39 cellular contexts compared by ENCODE assay signal in the genomic region with DNA sequence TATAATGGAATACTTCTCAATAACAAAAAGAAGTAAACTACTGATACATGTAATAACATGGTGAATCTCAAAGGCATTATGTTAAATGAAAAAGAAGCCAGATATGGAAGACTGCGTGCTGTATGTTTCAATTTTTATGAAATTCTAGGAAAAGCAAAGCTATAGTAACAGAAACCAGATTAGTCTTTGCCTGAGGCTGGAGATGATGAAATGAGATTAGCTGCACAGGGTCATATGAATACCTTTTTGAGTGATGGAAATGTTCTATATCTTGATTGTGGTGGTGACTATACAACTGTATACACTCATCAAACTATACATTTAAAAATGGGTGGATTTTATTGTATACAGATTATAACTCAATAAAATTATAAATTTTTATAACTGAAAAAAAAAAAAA.
"Had no signal": no experiment of that assay in that cellular context is flagged by ENCODE, and none has a peak within 500 bp of the region (broad histone marks: within the 10 kb centered on the region; RNA-seq: fewer than 3 reads in every experiment).

No MANE protein-coding gene starts in this region.

- H3K27me3 ChIP-seq: adrenal gland, ascending aorta, body of pancreas, brain microvascular endothelial cell, breast epithelium, cardiac muscle cell had no signal

- FAIRE-seq: astrocyte, bronchial epithelial cell had no signal

- H3K27ac ChIP-seq: adrenal gland, ascending aorta, body of pancreas, brain microvascular endothelial cell, breast epithelium, cardiac muscle cell had no signal

- H3K27ac Mint-ChIP-seq: activated naive CD4-positive, alpha-beta T cell treated with anti-CD3 and anti-CD28 coated beads for 36 hours; activated naive CD4-positive, alpha-beta T cell treated with anti-CD3 and anti-CD28 coated beads, Interleukin-2, amount 10 ng/mL, durations not matched to agents 7 days and 5 days; activated naive CD4-positive, alpha-beta T cell treated with anti-CD3 and anti-CD28 coated beads, Interleukin-2, amount 50 U/mL, for 24 hours; activated naive CD4-positive, alpha-beta T cell treated with anti-CD3 and anti-CD28 coated beads, Interleukin-2, amount 50 U/mL, for 72 hours; activated naive CD8-positive, alpha-beta T cell; activated naive CD8-positive, alpha-beta T cell treated with anti-CD3 and anti-CD28 coated beads for 36 hours; activated naive CD8-positive, alpha-beta T cell treated with anti-CD3 and anti-CD28 coated beads, Interleukin-2, amount 10 ng/mL, durations not matched to agents 7 days and 5 days; activated naive CD8-positive, alpha-beta T cell treated with anti-CD3 and anti-CD28 coated beads, Interleukin-2, amount 50 U/mL, for 24 hours; activated T-cell treated with anti-CD3 and anti-CD28 coated beads, Interleukin-2, amount 50 U/mL, for 24 hours; activated T-cell treated with anti-CD3 and anti-CD28 coated beads, Interleukin-2, amount 50 U/mL, for 72 hours; activated T-helper 1 cell treated with anti-CD3 and anti-CD28 coated beads, Interleukin-12 subunit alpha, Interleukin-12 subunit beta, Interleukin-2, Interleukin-4 antibody, amounts not matched to agents 30 ng/mL and 10 ng/mL and 1 ng/mL, durations not matched to agents 14 hours and 24 hours and 36 hours; activated T-helper 2 cell treated with anti-CD3 and anti-CD28 coated beads, Interferon-gamma antibody, Interleukin-2, Interleukin-4, amounts not matched to agents 10 μg/mL and 5 μg/mL and 100 μg/mL, durations not matched to agents 14 hours and 24 hours and 36 hours; brain had no signal

- H3K4me1 Mint-ChIP-seq: activated naive CD4-positive, alpha-beta T cell treated with anti-CD3 and anti-CD28 coated beads, Interleukin-2, amount 10 ng/mL, durations not matched to agents 7 days and 5 days; activated naive CD4-positive, alpha-beta T cell treated with anti-CD3 and anti-CD28 coated beads, Interleukin-2, amount 50 U/mL, for 24 hours; activated naive CD8-positive, alpha-beta T cell treated with anti-CD3 and anti-CD28 coated beads for 36 hours; activated naive CD8-positive, alpha-beta T cell treated with anti-CD3 and anti-CD28 coated beads, Interleukin-2, amount 10 ng/mL, durations not matched to agents 7 days and 5 days; activated naive CD8-positive, alpha-beta T cell treated with anti-CD3 and anti-CD28 coated beads, Interleukin-2, amount 50 U/mL, for 24 hours; brain; central memory CD8-positive, alpha-beta T cell had no signal

- ATAC-seq: activated naive CD4-positive, alpha-beta T cell treated with anti-CD3 and anti-CD28 coated beads, Interleukin-2, amount 50 U/mL, for 72 hours; activated naive CD8-positive, alpha-beta T cell treated with anti-CD3 and anti-CD28 coated beads, Interleukin-2, amount 50 U/mL, for 24 hours; activated T-cell treated with anti-CD3 and anti-CD28 coated beads, Interleukin-2, amount 50 U/mL, for 4 hours; activated T-cell treated with anti-CD3 and anti-CD28 coated beads, Interleukin-2, amount 50 U/mL, for 72 hours; body of pancreas had no signal

- H3K36me3 ChIP-seq: adrenal gland, ascending aorta, brain microvascular endothelial cell, breast epithelium, cardiac muscle cell had no signal

- H3K4me3 Mint-ChIP-seq: activated naive CD4-positive, alpha-beta T cell treated with anti-CD3 and anti-CD28 coated beads for 36 hours; activated naive CD4-positive, alpha-beta T cell treated with anti-CD3 and anti-CD28 coated beads, Interleukin-2, amount 10 ng/mL, durations not matched to agents 7 days and 5 days; activated naive CD4-positive, alpha-beta T cell treated with anti-CD3 and anti-CD28 coated beads, Interleukin-2, amount 50 U/mL, for 24 hours; activated naive CD8-positive, alpha-beta T cell; activated naive CD8-positive, alpha-beta T cell treated with anti-CD3 and anti-CD28 coated beads for 36 hours; activated naive CD8-positive, alpha-beta T cell treated with anti-CD3 and anti-CD28 coated beads, Interleukin-2, amount 10 ng/mL, durations not matched to agents 7 days and 5 days; activated naive CD8-positive, alpha-beta T cell treated with anti-CD3 and anti-CD28 coated beads, Interleukin-2, amount 50 U/mL, for 24 hours; activated T-cell treated with anti-CD3 and anti-CD28 coated beads, Interleukin-2, amount 50 U/mL, for 24 hours; activated T-cell treated with anti-CD3 and anti-CD28 coated beads, Interleukin-2, amount 50 U/mL, for 4 hours; activated T-cell treated with anti-CD3 and anti-CD28 coated beads, Interleukin-2, amount 50 U/mL, for 72 hours; activated T-helper 1 cell treated with anti-CD3 and anti-CD28 coated beads, Interleukin-12 subunit alpha, Interleukin-12 subunit beta, Interleukin-2, Interleukin-4 antibody, amounts not matched to agents 30 ng/mL and 10 ng/mL and 1 ng/mL, durations not matched to agents 14 hours and 24 hours and 36 hours; brain; central memory CD8-positive, alpha-beta T cell had no signal

- H3K9me3 Mint-ChIP-seq: activated naive CD8-positive, alpha-beta T cell treated with anti-CD3 and anti-CD28 coated beads, Interleukin-2, amount 10 ng/mL, durations not matched to agents 7 days and 5 days; central memory CD8-positive, alpha-beta T cell had no signal

- H3K36me3 Mint-ChIP-seq: activated naive CD4-positive, alpha-beta T cell treated with anti-CD3 and anti-CD28 coated beads, Interleukin-2, amount 10 ng/mL, durations not matched to agents 7 days and 5 days; activated naive CD8-positive, alpha-beta T cell treated with anti-CD3 and anti-CD28 coated beads for 36 hours; activated naive CD8-positive, alpha-beta T cell treated with anti-CD3 and anti-CD28 coated beads, Interleukin-2, amount 10 ng/mL, durations not matched to agents 7 days and 5 days had no signal

- H3K4me3 ChIP-seq: adrenal gland, ascending aorta, body of pancreas, breast epithelium, cardiac muscle cell had no signal

- H3K9me3 ChIP-seq: adrenal gland, ascending aorta, body of pancreas, breast epithelium had no signal

- H3K4me1 ChIP-seq: adrenal gland, body of pancreas, breast epithelium had no signal

- DNase-seq: activated effector memory CD4-positive, alpha-beta T cell treated with anti-CD3 and anti-CD28 coated beads, Interleukin-2, amount 50 U/mL, for 16 hours; activated effector memory CD4-positive, alpha-beta T cell treated with Interleukin-2 at 50 U/mL for 16 hours; activated gamma-delta T cell; activated gamma-delta T cell treated with Interleukin-2 at 50 U/mL for 16 hours; activated naive CD4-positive, alpha-beta T cell; activated naive CD4-positive, alpha-beta T cell treated with anti-CD3 and anti-CD28 coated beads for 36 hours; activated naive CD4-positive, alpha-beta T cell treated with anti-CD3 and anti-CD28 coated beads, Interleukin-2, amount 10 ng/mL, durations not matched to agents 7 days and 5 days; activated naive CD4-positive, alpha-beta T cell treated with anti-CD3 and anti-CD28 coated beads, Interleukin-2, amount 50 U/mL, for 16 hours; activated naive CD4-positive, alpha-beta T cell treated with Interleukin-2 at 50 U/mL for 16 hours; activated naive CD8-positive, alpha-beta T cell treated with anti-CD3 and anti-CD28 coated beads for 36 hours; activated naive CD8-positive, alpha-beta T cell treated with anti-CD3 and anti-CD28 coated beads, Interleukin-2, amount 10 ng/mL, durations not matched to agents 7 days and 5 days; activated naive CD8-positive, alpha-beta T cell treated with anti-CD3 and anti-CD28 coated beads, Interleukin-2, amount 50 U/mL, for 24 hours; activated T-cell treated with anti-CD3 and anti-CD28 coated beads, Interleukin-2, amount 50 U/mL, for 1 hour; activated T-cell treated with anti-CD3 and anti-CD28 coated beads, Interleukin-2, amount 50 U/mL, for 24 hours; activated T-cell treated with anti-CD3 and anti-CD28 coated beads, Interleukin-2, amount 50 U/mL, for 4 hours; activated T-cell treated with anti-CD3 and anti-CD28 coated beads, Interleukin-2, amount 50 U/mL, for 48 hours; activated T-cell treated with anti-CD3 and anti-CD28 coated beads, Interleukin-2, amount 50 U/mL, for 72 hours; adrenal gland; amniotic stem cell; amygdala; anterior cingulate cortex; aorta; body of pancreas; brain microvascular endothelial cell; caudate nucleus; central memory CD4-positive, alpha-beta T cell; cerebellar nuclear complex had no signal
